Comparison of ENCODE assay signal across 8 cellular contexts in genomic region chrY:6928265-6928664, GRCh38. TPM values are rescaled to one million over a fixed set of nuclear protein-coding genes. Genes with fewer than 3 reads are reported as not detected.
"Had no signal": no experiment of that assay in that cellular context is flagged by ENCODE, and none has a peak within 500 bp of the region (broad histone marks: within the 10 kb centered on the region; RNA-seq: fewer than 3 reads in every experiment).

No MANE protein-coding gene starts in this region.

- ATAC-seq: HepG2, K562 had no signal

- H3K4me3 ChIP-seq: K562 had no signal

- DNase-seq: IMR-90, KBM-7, KG1 had no signal

- H3K27ac ChIP-seq: HL-60 had no signal

RNA-seq across cellular contexts. Expression of gene AMELY, which starts 16.7 kb away (rescaled TPM):
- total RNA-seq: HepG2, HT-29, HT1080, IMR-90, K562 had no signal

RNA-seq across cellular contexts. Expression of gene TBL1Y, which starts 17.8 kb away (rescaled TPM):
- total RNA-seq: HT-29, HT1080, IMR-90, K562 had no signal
